In genomic region chr10:59037018-59037389, GRCh38 we compare ENCODE assay signal across 18 cellular contexts.
"Had no signal": no experiment of that assay in that cellular context is flagged by ENCODE, and none has a peak within 500 bp of the region (broad histone marks: within the 10 kb centered on the region; RNA-seq: fewer than 3 reads in every experiment).

No MANE protein-coding gene starts in this region.

- FAIRE-seq: urothelium cell line had no signal

- H3K4me1 Mint-ChIP-seq: activated naive CD8-positive, alpha-beta T cell treated with anti-CD3 and anti-CD28 coated beads for 36 hours; memory B cell had no signal

- H3K27ac Mint-ChIP-seq: activated CD4-positive, alpha-beta memory T cell treated with anti-CD3 and anti-CD28 coated beads for 36 hours; activated naive CD8-positive, alpha-beta T cell treated with anti-CD3 and anti-CD28 coated beads for 36 hours; memory B cell; natural killer cell treated with Interleukin-12 subunit alpha and Interleukin-12 subunit beta and Interleukin-15 and Interleukin-18, amount 100 ng/mL, for 72 hours; stimulated activated naive CD8-positive, alpha-beta T cell treated with anti-CD3 and anti-CD28 coated beads, Interleukin-15, Interleukin-2, amounts not matched to agents 100 ng/mL and 50 ng/mL, for 24 hours had no signal

- H3K9me3 Mint-ChIP-seq: memory B cell; stimulated activated naive CD8-positive, alpha-beta T cell treated with anti-CD3 and anti-CD28 coated beads, Interleukin-15, Interleukin-2, amounts not matched to agents 100 ng/mL and 50 ng/mL, for 24 hours had no signal

- H3K36me3 Mint-ChIP-seq: activated CD4-positive, alpha-beta memory T cell treated with anti-CD3 and anti-CD28 coated beads for 36 hours; activated naive CD8-positive, alpha-beta T cell treated with anti-CD3 and anti-CD28 coated beads for 36 hours; memory B cell; natural killer cell treated with Interleukin-12 subunit alpha and Interleukin-12 subunit beta and Interleukin-15 and Interleukin-18, amount 100 ng/mL, for 72 hours had no signal

- DNase-seq: activated CD4-positive, alpha-beta memory T cell treated with anti-CD3 and anti-CD28 coated beads for 36 hours; activated gamma-delta T cell treated with Interleukin-2 at 50 U/mL for 16 hours; activated naive CD8-positive, alpha-beta T cell treated with anti-CD3 and anti-CD28 coated beads for 36 hours; activated T-cell treated with anti-CD3 and anti-CD28 coated beads, Interleukin-2, amount 50 U/mL, for 48 hours; anterior cingulate cortex; dermis blood vessel endothelial cell; hypothalamus; left colon; occipital lobe; stimulated activated CD4-positive, alpha-beta T cell treated with anti-CD3 and anti-CD28 coated beads, Interleukin-2, amount 100 ng/mL, for 48 hours; stimulated activated CD8-positive, alpha-beta memory T cell treated with anti-CD3 and anti-CD28 coated beads, Interleukin-4, amount 100 ng/mL, for 48 hours; testis had no signal

- H3K27ac ChIP-seq: breast epithelium, testis, VCaP had no signal

- H3K27me3 Mint-ChIP-seq: activated CD4-positive, alpha-beta memory T cell treated with anti-CD3 and anti-CD28 coated beads for 36 hours; activated naive CD8-positive, alpha-beta T cell treated with anti-CD3 and anti-CD28 coated beads for 36 hours; memory B cell; natural killer cell treated with Interleukin-12 subunit alpha and Interleukin-12 subunit beta and Interleukin-15 and Interleukin-18, amount 100 ng/mL, for 72 hours; stimulated activated naive CD8-positive, alpha-beta T cell treated with anti-CD3 and anti-CD28 coated beads, Interleukin-15, Interleukin-2, amounts not matched to agents 100 ng/mL and 50 ng/mL, for 24 hours had no signal

- H3K4me3 ChIP-seq: breast epithelium, testis had no signal

- H3K4me1 ChIP-seq: breast epithelium had no signal

- H3K36me3 ChIP-seq: breast epithelium had no signal

- ATAC-seq: natural killer cell treated with Interleukin-12 subunit alpha and Interleukin-12 subunit beta and Interleukin-15 and Interleukin-18, amount 100 ng/mL, for 72 hours had no signal

- H3K27me3 ChIP-seq: breast epithelium, testis had no signal

- H3K9me3 ChIP-seq: breast epithelium, testis had no signal

- H3K4me3 Mint-ChIP-seq: activated CD4-positive, alpha-beta memory T cell treated with anti-CD3 and anti-CD28 coated beads for 36 hours; activated naive CD8-positive, alpha-beta T cell treated with anti-CD3 and anti-CD28 coated beads for 36 hours; memory B cell; natural killer cell treated with Interleukin-12 subunit alpha and Interleukin-12 subunit beta and Interleukin-15 and Interleukin-18, amount 100 ng/mL, for 72 hours; stimulated activated naive CD8-positive, alpha-beta T cell treated with anti-CD3 and anti-CD28 coated beads, Interleukin-15, Interleukin-2, amounts not matched to agents 100 ng/mL and 50 ng/mL, for 24 hours had no signal
